Comparison of ENCODE assay signal across 16 cellular contexts in genomic region chr4:187541666-187542065, GRCh38.
"Had no signal": no experiment of that assay in that cellular context is flagged by ENCODE, and none has a peak within 500 bp of the region (broad histone marks: within the 10 kb centered on the region; RNA-seq: fewer than 3 reads in every experiment).

No MANE protein-coding gene starts in this region.

- H2AFZ ChIP-seq: parathyroid adenoma had no signal

- H3K79me2 ChIP-seq: parathyroid adenoma had no signal

- H3K27me3 ChIP-seq: breast epithelium, neutrophil, sigmoid colon had no signal

- H3K27ac ChIP-seq: breast epithelium, neutrophil, parathyroid adenoma, sigmoid colon had no signal

- H3K4me1 Mint-ChIP-seq: natural killer cell; stimulated activated effector memory CD8-positive, alpha-beta T cell treated with anti-CD3 and anti-CD28 coated beads, Interleukin-12 subunit alpha, Interleukin-12 subunit beta, amount 100 ng/mL, for 72 hours had no signal

- H3K9me3 ChIP-seq: breast epithelium, mucosa of descending colon, neutrophil, sigmoid colon had no signal

- H3K36me3 ChIP-seq: breast epithelium, neutrophil, sigmoid colon had no signal

- H3K36me3 Mint-ChIP-seq: stimulated activated effector memory CD8-positive, alpha-beta T cell treated with anti-CD3 and anti-CD28 coated beads, Interleukin-12 subunit alpha, Interleukin-12 subunit beta, amount 100 ng/mL, for 72 hours had no signal

- H3K9ac ChIP-seq: parathyroid adenoma had no signal

- H3K4me3 ChIP-seq: breast epithelium, mucosa of descending colon, sigmoid colon had no signal

- ATAC-seq: left lobe of liver; mucosa of descending colon; natural killer cell; stimulated activated effector memory CD8-positive, alpha-beta T cell treated with anti-CD3 and anti-CD28 coated beads, Interleukin-12 subunit alpha, Interleukin-12 subunit beta, amount 100 ng/mL, for 72 hours had no signal

- H3K27ac Mint-ChIP-seq: natural killer cell; stimulated activated effector memory CD8-positive, alpha-beta T cell treated with anti-CD3 and anti-CD28 coated beads, Interleukin-12 subunit alpha, Interleukin-12 subunit beta, amount 100 ng/mL, for 72 hours had no signal

- DNase-seq: activated naive CD4-positive, alpha-beta T cell; activated T-cell treated with anti-CD3 and anti-CD28 coated beads for 4 hours; aorta; cerebellar nuclear complex; effector CD8-positive, alpha-beta T cell; mucosa of descending colon; natural killer cell; sigmoid colon; stimulated activated CD4-positive, alpha-beta T cell treated with anti-CD3 and anti-CD28 coated beads, Interleukin-12 subunit alpha, Interleukin-12 subunit beta, amount 100 ng/mL, for 4 hours; stimulated activated CD4-positive, alpha-beta T cell treated with anti-CD3 and anti-CD28 coated beads, Interleukin-2, amount 100 ng/mL, for 24 hours; T-helper 9 cell had no signal

- H3K4me3 Mint-ChIP-seq: natural killer cell; stimulated activated effector memory CD8-positive, alpha-beta T cell treated with anti-CD3 and anti-CD28 coated beads, Interleukin-12 subunit alpha, Interleukin-12 subunit beta, amount 100 ng/mL, for 72 hours had no signal

- H3K4me1 ChIP-seq: breast epithelium, parathyroid adenoma, sigmoid colon had no signal
